Comparison of ENCODE assay signal across 1 cellular context in the genomic region with DNA sequence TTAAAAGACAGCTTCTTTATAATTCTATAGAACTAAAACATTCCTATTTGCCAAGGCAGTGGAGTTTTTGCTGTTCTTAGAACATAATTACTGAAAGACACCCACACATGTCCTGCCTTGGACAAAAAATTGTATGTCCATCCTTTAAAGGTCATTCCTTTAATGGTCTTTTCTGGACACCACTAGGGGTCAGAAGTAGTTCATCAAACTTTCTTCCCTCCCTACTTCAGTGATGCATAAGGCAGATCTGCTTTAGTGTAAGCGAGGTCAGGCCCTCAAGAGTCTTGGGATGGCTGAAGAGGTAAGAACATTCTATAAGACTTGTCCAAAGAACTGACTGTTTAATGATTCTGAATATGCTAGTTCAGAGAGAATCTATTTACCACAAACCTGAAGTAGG.
A peak's percentile ranks its signal among the peaks of the same experiment; 100 is the strongest.
TF ChIP-seq lines count a peak whose summit lies in the region.

No MANE protein-coding gene starts in this region.

TF ChIP-seq in GM12878, 131 proteins besides CTCF, POLR2A, EP300 and RAD21:
- TF ChIP-seq SMAD5 (IDR thresholded peaks at IDR 0.05; ENCODE audit: low read depth) (no peak), SMC3 (IDR thresholded peaks at IDR 0.05; ENCODE audit: borderline replicate concordance, low read length) (peak; percentile 83; the same call in 1 of the 2 replicates), MYC (IDR thresholded peaks at IDR 0.05; ENCODE audit: insufficient read depth, insufficient read length, insufficient replicate concordance, low read length, severe bottlenecking) (no peak), IKZF1 (conservative IDR thresholded peaks at IDR 0.05) (no peak), ZNF622 (IDR thresholded peaks at IDR 0.05) (no peak), ZBED1 (IDR thresholded peaks at IDR 0.05; ENCODE audit: borderline replicate concordance) (no peak), BRCA1 (IDR thresholded peaks at IDR 0.05; ENCODE audit: low read depth, low read length) (no peak)
- TF ChIP-seq, protein P1, sequence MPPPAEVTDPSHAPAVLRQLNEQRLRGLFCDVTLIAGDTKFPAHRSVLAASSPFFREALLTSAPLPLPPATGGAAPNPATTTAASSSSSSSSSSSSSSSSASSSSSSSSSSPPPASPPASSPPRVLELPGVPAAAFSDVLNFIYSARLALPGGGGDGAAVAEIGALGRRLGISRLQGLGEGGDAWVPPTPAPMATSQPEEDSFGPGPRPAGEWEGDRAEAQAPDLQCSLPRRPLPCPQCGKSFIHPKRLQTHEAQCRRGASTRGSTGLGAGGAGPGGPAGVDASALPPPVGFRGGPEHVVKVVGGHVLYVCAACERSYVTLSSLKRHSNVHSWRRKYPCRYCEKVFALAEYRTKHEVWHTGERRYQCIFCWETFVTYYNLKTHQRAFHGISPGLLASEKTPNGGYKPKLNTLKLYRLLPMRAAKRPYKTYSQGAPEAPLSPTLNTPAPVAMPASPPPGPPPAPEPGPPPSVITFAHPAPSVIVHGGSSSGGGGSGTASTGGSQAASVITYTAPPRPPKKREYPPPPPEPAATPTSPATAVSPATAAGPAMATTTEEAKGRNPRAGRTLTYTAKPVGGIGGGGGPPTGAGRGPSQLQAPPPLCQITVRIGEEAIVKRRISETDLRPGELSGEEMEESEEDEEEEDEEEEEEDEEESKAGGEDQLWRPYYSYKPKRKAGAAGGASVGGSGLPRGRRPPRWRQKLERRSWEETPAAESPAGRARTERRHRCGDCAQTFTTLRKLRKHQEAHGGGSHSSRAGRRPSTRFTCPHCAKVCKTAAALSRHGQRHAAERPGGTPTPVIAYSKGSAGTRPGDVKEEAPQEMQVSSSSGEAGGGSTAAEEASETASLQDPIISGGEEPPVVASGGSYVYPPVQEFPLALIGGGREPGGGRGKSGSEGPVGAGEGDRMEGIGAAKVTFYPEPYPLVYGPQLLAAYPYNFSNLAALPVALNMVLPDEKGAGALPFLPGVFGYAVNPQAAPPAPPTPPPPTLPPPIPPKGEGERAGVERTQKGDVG (CRISPR knock-in tag; IDR thresholded peaks at IDR 0.05): no peak
- TF ChIP-seq, protein P2, sequence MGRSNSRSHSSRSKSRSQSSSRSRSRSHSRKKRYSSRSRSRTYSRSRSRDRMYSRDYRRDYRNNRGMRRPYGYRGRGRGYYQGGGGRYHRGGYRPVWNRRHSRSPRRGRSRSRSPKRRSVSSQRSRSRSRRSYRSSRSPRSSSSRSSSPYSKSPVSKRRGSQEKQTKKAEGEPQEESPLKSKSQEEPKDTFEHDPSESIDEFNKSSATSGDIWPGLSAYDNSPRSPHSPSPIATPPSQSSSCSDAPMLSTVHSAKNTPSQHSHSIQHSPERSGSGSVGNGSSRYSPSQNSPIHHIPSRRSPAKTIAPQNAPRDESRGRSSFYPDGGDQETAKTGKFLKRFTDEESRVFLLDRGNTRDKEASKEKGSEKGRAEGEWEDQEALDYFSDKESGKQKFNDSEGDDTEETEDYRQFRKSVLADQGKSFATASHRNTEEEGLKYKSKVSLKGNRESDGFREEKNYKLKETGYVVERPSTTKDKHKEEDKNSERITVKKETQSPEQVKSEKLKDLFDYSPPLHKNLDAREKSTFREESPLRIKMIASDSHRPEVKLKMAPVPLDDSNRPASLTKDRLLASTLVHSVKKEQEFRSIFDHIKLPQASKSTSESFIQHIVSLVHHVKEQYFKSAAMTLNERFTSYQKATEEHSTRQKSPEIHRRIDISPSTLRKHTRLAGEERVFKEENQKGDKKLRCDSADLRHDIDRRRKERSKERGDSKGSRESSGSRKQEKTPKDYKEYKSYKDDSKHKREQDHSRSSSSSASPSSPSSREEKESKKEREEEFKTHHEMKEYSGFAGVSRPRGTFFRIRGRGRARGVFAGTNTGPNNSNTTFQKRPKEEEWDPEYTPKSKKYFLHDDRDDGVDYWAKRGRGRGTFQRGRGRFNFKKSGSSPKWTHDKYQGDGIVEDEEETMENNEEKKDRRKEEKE (IDR thresholded peaks at IDR 0.05): no peak
